Comparison of ENCODE assay signal across 16 cellular contexts in the genomic region with DNA sequence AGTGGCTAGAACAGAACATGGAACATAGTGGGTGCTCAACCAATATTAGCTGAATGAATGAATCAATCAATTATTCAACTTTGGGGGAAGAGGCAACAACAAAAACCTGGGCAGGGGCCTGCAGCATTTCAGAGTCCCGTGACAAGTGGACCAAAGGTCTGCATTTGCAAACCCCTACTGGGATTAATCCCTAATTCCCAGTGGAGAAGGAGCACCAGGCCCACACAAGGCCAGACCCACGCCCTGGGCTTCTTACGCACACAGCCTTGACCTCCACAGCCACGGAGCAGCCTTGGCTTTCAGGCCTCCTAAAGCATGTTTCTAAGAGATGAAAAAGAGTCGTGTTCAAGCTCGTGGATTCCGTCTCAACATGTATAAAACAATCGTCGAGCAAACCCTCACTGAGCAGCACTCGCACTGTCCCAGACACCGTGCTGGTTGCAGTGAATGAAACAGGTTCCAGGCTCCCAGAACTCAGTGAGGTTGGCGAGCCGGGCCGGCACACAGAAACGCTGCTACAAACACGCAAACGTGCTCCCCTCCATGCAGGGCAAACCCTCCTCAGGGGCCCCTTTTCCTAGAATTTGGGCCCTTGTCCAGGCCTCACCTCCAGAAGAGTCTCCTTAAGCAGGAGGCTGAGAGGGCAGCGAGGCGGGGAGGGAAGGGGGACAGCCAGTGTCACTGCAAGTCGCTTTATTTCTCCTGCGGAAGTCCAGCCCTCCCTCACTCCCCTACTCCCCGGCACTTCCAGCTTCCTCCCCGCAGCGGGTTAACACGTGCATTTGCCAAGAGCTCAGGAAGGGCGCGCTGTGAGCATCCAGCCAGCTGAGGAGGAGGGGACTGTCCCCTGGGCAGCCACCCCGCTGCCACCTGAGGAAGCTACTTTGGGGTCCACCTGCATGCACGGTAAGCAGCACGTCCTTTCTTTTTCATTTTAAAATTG.
"Had no signal": no experiment of that assay in that cellular context is flagged by ENCODE, and none has a peak within 500 bp of the region (broad histone marks: within the 10 kb centered on the region; RNA-seq: fewer than 3 reads in every experiment).

No MANE protein-coding gene starts in this region.

- H3K4me3 ChIP-seq: heart left ventricle, lung, mucosa of descending colon, upper lobe of left lung had no signal

- H3K36me3 Mint-ChIP-seq: activated CD4-positive, alpha-beta memory T cell treated with anti-CD3 and anti-CD28 coated beads for 36 hours; activated naive CD8-positive, alpha-beta T cell treated with anti-CD3 and anti-CD28 coated beads for 36 hours; naive thymus-derived CD8-positive, alpha-beta T cell; T-cell had no signal

- H3K27ac ChIP-seq: brain microvascular endothelial cell, foreskin keratinocyte, heart left ventricle, upper lobe of left lung had no signal

- H3K9me3 Mint-ChIP-seq: activated CD4-positive, alpha-beta memory T cell treated with anti-CD3 and anti-CD28 coated beads for 36 hours; activated naive CD8-positive, alpha-beta T cell treated with anti-CD3 and anti-CD28 coated beads for 36 hours; activated T-cell treated with anti-CD3 and anti-CD28 coated beads, Interleukin-2, amount 50 U/mL, for 72 hours; naive thymus-derived CD8-positive, alpha-beta T cell; stimulated activated naive CD8-positive, alpha-beta T cell treated with anti-CD3 and anti-CD28 coated beads, Interleukin-15, Interleukin-2, amounts not matched to agents 100 ng/mL and 50 ng/mL, for 24 hours; T-cell had no signal

- DNase-seq: activated CD4-positive, alpha-beta memory T cell treated with anti-CD3 and anti-CD28 coated beads for 36 hours; activated gamma-delta T cell treated with Interleukin-2 at 50 U/mL for 16 hours; activated naive CD8-positive, alpha-beta T cell treated with anti-CD3 and anti-CD28 coated beads for 36 hours; activated T-cell treated with anti-CD3 and anti-CD28 coated beads, Interleukin-2, amount 50 U/mL, for 72 hours; brain microvascular endothelial cell; cerebellar nuclear complex; foreskin keratinocyte; heart left ventricle; mucosa of descending colon; naive thymus-derived CD8-positive, alpha-beta T cell; stimulated activated CD4-positive, alpha-beta T cell treated with anti-CD3 and anti-CD28 coated beads, Interleukin-4, amount 100 ng/mL, for 24 hours; T-cell; T1000 had no signal

- H3K36me3 ChIP-seq: brain microvascular endothelial cell, heart left ventricle, upper lobe of left lung had no signal

- ATAC-seq: activated T-cell treated with anti-CD3 and anti-CD28 coated beads, Interleukin-2, amount 50 U/mL, for 72 hours; foreskin keratinocyte; heart left ventricle; mucosa of descending colon; naive thymus-derived CD8-positive, alpha-beta T cell; T-cell had no signal

- H3K27me3 ChIP-seq: brain microvascular endothelial cell, foreskin keratinocyte, heart left ventricle, upper lobe of left lung had no signal

- H3K4me1 Mint-ChIP-seq: activated naive CD8-positive, alpha-beta T cell treated with anti-CD3 and anti-CD28 coated beads for 36 hours; naive thymus-derived CD8-positive, alpha-beta T cell; T-cell had no signal

- H3K4me1 ChIP-seq: foreskin keratinocyte, heart left ventricle, upper lobe of left lung had no signal

- H3K27ac Mint-ChIP-seq: activated CD4-positive, alpha-beta memory T cell treated with anti-CD3 and anti-CD28 coated beads for 36 hours; activated naive CD8-positive, alpha-beta T cell treated with anti-CD3 and anti-CD28 coated beads for 36 hours; activated T-cell treated with anti-CD3 and anti-CD28 coated beads, Interleukin-2, amount 50 U/mL, for 72 hours; naive thymus-derived CD8-positive, alpha-beta T cell; stimulated activated naive CD8-positive, alpha-beta T cell treated with anti-CD3 and anti-CD28 coated beads, Interleukin-15, Interleukin-2, amounts not matched to agents 100 ng/mL and 50 ng/mL, for 24 hours; T-cell had no signal

- H3K27me3 Mint-ChIP-seq: activated CD4-positive, alpha-beta memory T cell treated with anti-CD3 and anti-CD28 coated beads for 36 hours; activated naive CD8-positive, alpha-beta T cell treated with anti-CD3 and anti-CD28 coated beads for 36 hours; naive thymus-derived CD8-positive, alpha-beta T cell; stimulated activated naive CD8-positive, alpha-beta T cell treated with anti-CD3 and anti-CD28 coated beads, Interleukin-15, Interleukin-2, amounts not matched to agents 100 ng/mL and 50 ng/mL, for 24 hours had no signal

- H3K9me3 ChIP-seq: heart left ventricle, mucosa of descending colon, upper lobe of left lung had no signal

- H3K4me3 Mint-ChIP-seq: activated CD4-positive, alpha-beta memory T cell treated with anti-CD3 and anti-CD28 coated beads for 36 hours; activated naive CD8-positive, alpha-beta T cell treated with anti-CD3 and anti-CD28 coated beads for 36 hours; activated T-cell treated with anti-CD3 and anti-CD28 coated beads, Interleukin-2, amount 50 U/mL, for 72 hours; naive thymus-derived CD8-positive, alpha-beta T cell; stimulated activated naive CD8-positive, alpha-beta T cell treated with anti-CD3 and anti-CD28 coated beads, Interleukin-15, Interleukin-2, amounts not matched to agents 100 ng/mL and 50 ng/mL, for 24 hours; T-cell had no signal
